Comparison of ENCODE assay signal across 24 cellular contexts in genomic region chr13:85619321-85619720, GRCh38.
DNase-seq lines count a peak whose midpoint lies in the region; ATAC-seq, FAIRE-seq and TF ChIP-seq lines count a peak whose summit lies in the region.
"Had no signal": no experiment of that assay in that cellular context is flagged by ENCODE, and none has a peak within 500 bp of the region (broad histone marks: within the 10 kb centered on the region; RNA-seq: fewer than 3 reads in every experiment).

No MANE protein-coding gene starts in this region.

- H4K8ac ChIP-seq in mesendoderm (ENCODE audit: low read depth, low read length): no peak overlapping the region

- no peak for TF ChIP-seq POLR2A in H54 (IDR thresholded peaks at IDR 0.05; ENCODE audit: low read depth, low read length)

- no peak overlapping the region for H3K27ac ChIP-seq in mesendoderm (ENCODE audit: low read depth, low read length)
- H3K27ac ChIP-seq: BLaER1 had no signal

- no peaks in the 10 kb centered on the region for H3K4me1 ChIP-seq in mesendoderm (ENCODE audit: control insufficient read depth, low read depth, low read length)
- H3K4me1 ChIP-seq: BLaER1 had no signal

- H3K9ac ChIP-seq in mesendoderm (ENCODE audit: low read length): no peak overlapping the region
- H3K9ac ChIP-seq: BLaER1 had no signal

- no peak overlapping the region for H2AK5ac ChIP-seq in mesendoderm (ENCODE audit: low read length)

- no peaks in the 10 kb centered on the region for H3K79me2 ChIP-seq in mesendoderm (ENCODE audit: control insufficient read depth, insufficient read depth, low read length)

- WGBS in mesendoderm (ENCODE audit: extremely low coverage, insufficient coverage, low lambda C conversion rate): no CpG with 5 or more reads among the region's 2 CpGs

- H3K23ac ChIP-seq in mesendoderm (ENCODE audit: low read length): no peak overlapping the region

- H3K27me3 ChIP-seq in mesendoderm (ENCODE audit: insufficient read depth, low read length, poor library complexity): no peaks in the 10 kb centered on the region
- H3K27me3 ChIP-seq: BE2C, BLaER1 had no signal

- no peak overlapping the region for H2BK15ac ChIP-seq in mesendoderm (replicated peaks; ENCODE audit: low read depth)

- no peak for TF ChIP-seq CTCF in foreskin fibroblast (IDR thresholded peaks at IDR 0.05; ENCODE audit: low read depth, low read length)

- H3K4ac ChIP-seq in mesendoderm (ENCODE audit: low read depth, low read length): no peak overlapping the region

- FAIRE-seq in H54 (lab: Jason Lieb, UNC): peak; percentile 57
- FAIRE-seq: GM12878, GM12892, GM18507 had no signal

- no peak overlapping the region for H3K56ac ChIP-seq in mesendoderm (ENCODE audit: low read length)

- no peak for ATAC-seq in HG02840 (IDR thresholded peaks at IDR 0.05; ENCODE audit: low FRiP score, unreplicated experiment)
- ATAC-seq: GM12878 had no signal

- no peak overlapping the region for H3K18ac ChIP-seq in mesendoderm (ENCODE audit: low read length)

- no peak for DNase-seq in H54 (ENCODE audit: insufficient read length, low spot score)
- DNase-seq in mesendoderm: peak; percentile 91
- DNase-seq in NCI-H146 (lab: John Stamatoyannopoulos, UW): no peak
- DNase-seq in foreskin fibroblast: no peak
- DNase-seq: 8988T; ACHN; BE2C; C1 segment of cervical spinal cord; CD4-positive, alpha-beta memory T cell; CD4-positive, CD25-positive, alpha-beta regulatory T cell; CD8-positive, alpha-beta memory T cell; COR-L47; DMS 273 treated with DMSO at 0.1 percent for 48 hours; DMS153; DMS53; DMS79; DND-41; EL; GDM1 had no signal

- H4K5ac ChIP-seq in mesendoderm (ENCODE audit: low read length): no peak overlapping the region

- no peak overlapping the region for H3K4me2 ChIP-seq in mesendoderm (ENCODE audit: low read length)
- H3K4me2 ChIP-seq: BLaER1 had no signal

- H3K4me3 ChIP-seq in mesendoderm (ENCODE audit: low read length) (no peak overlapping the region), foreskin fibroblast (ENCODE audit: low read depth in 1 of 2, low read length in 2 of 2) (no peak overlapping the region)
- H3K4me3 ChIP-seq: BLaER1, GM12878 had no signal

- no peak overlapping the region for H2BK5ac ChIP-seq in mesendoderm (ENCODE audit: low read length)

- no peak overlapping the region for H2BK120ac ChIP-seq in mesendoderm (ENCODE audit: low read depth, low read length)

- no peaks in the 10 kb centered on the region for H3K36me3 ChIP-seq in mesendoderm (ENCODE audit: control insufficient read depth, insufficient read depth, low read length)
- H3K36me3 ChIP-seq: BE2C, BLaER1 had no signal

- no peaks in the 10 kb centered on the region for H3K79me1 ChIP-seq in mesendoderm (ENCODE audit: low read length)
